In genomic region chr21:33334191-33334590, GRCh38 we compare ENCODE assay signal across 1 cellular context.
TF ChIP-seq lines count a peak whose summit lies in the region.

No MANE protein-coding gene starts in this region.

TF ChIP-seq in HEK293, 187 proteins besides CTCF, POLR2A, EP300 and RAD21 (continued from another document):
- no peak for TF ChIP-seq ZNF16 (tag by site-specific recombination; IDR thresholded peaks at IDR 0.05; ENCODE audit: low read depth)
- no peak for TF ChIP-seq ZBTB20 (tag by site-specific recombination; IDR thresholded peaks at IDR 0.05)
TF ChIP-seq in HEK293: peak in this region for 2.
